Comparison of ENCODE assay signal across 8 cellular contexts in the genomic region with DNA sequence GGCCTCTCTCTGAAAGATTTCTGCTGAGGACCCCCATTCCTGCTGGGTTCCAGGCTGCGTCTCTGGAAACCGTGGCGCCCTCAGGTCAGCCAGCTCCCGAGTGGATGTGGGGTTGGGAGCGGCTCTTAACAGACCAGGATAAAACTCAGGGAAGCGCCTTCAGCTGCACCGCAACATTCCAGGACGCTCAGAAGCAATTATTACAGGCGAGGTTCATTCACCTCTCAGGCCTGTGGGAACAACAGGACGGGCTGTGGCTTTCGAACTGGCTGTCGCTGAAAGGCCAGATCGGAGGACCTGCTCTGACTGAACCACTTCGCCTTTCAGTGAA. TPM values are rescaled to one million over a fixed set of nuclear protein-coding genes. Genes with fewer than 3 reads are reported as not detected.
DNase-seq lines count a peak whose midpoint lies in the region; ATAC-seq, FAIRE-seq and TF ChIP-seq lines count a peak whose summit lies in the region.

No MANE protein-coding gene starts in this region.

- H3K27ac ChIP-seq in right cardiac atrium (ENCODE audit: low read length) (peak overlapping the region; percentile 60), gastrocnemius medialis (peak overlapping the region; percentile 54 to 69 (median 68))

- 10% methylated on average over 14 of the region's 14 CpGs for WGBS in right cardiac atrium

- no peak for FAIRE-seq in GM19239 (lab: Jason Lieb, UNC)

- H3K4me1 ChIP-seq in right cardiac atrium (ENCODE audit: control insufficient read depth, insufficient read depth, low read length) (peaks cover 3% of the 10 kb centered on the region), gastrocnemius medialis (peaks cover 15 to 16% of the 10 kb centered on the region in 2 donors)

- intact Hi-C loops in right cardiac atrium (cut with DNase I) (no loop called here), gastrocnemius medialis (cut with DNase I; ENCODE audit: low total_unique reads) (loop anchor here (10.0 kb wide), 1 partner anchor 308 kb away; a partner anchor contains a TSS)

- H3K4me3 ChIP-seq in right cardiac atrium (ENCODE audit: low read length): peak overlapping the region; percentile 68
- H3K4me3 ChIP-seq in gastrocnemius medialis: peak overlapping the region; percentile 62 to 89 (median 72)

- peak overlapping the region; percentile 93 for H3K4me3 Mint-ChIP-seq in activated CD4-positive, alpha-beta memory T cell treated with anti-CD3 and anti-CD28 coated beads, Interleukin-2, amount 10 ng/mL, durations not matched to agents 7 days and 5 days

- TF ChIP-seq POLR2A in gastrocnemius medialis (IDR thresholded peaks at IDR 0.05): no peak

- ATAC-seq in GM18508 (IDR thresholded peaks at IDR 0.05; ENCODE audit: insufficient read depth, unreplicated experiment) (peak; percentile 21), right cardiac atrium (no peak), gastrocnemius medialis (peak in 1 of 2 donors; percentile 43), GM19455 (IDR thresholded peaks at IDR 0.05; ENCODE audit: unreplicated experiment) (no peak)

- H3K27me3 Mint-ChIP-seq in activated CD4-positive, alpha-beta memory T cell treated with anti-CD3 and anti-CD28 coated beads, Interleukin-2, amount 10 ng/mL, durations not matched to agents 7 days and 5 days: peaks cover 38% of the 10 kb centered on the region

- H3K27me3 ChIP-seq in right cardiac atrium (ENCODE audit: control insufficient read depth, insufficient read depth) (no peaks in the 10 kb centered on the region), gastrocnemius medialis (peaks cover 0 to 3% (median 2%) of the 10 kb centered on the region in 3 donors)

- no peak for TF ChIP-seq CTCF in gastrocnemius medialis (IDR thresholded peaks at IDR 0.05 in 4 of 5, conservative IDR thresholded peaks at IDR 0.05 in 1 of 5)

- H3K36me3 Mint-ChIP-seq in activated CD4-positive, alpha-beta memory T cell treated with anti-CD3 and anti-CD28 coated beads, Interleukin-2, amount 10 ng/mL, durations not matched to agents 7 days and 5 days (ENCODE audit: low read depth): no peaks in the 10 kb centered on the region

- CTCF ChIA-PET in activated CD4-positive, alpha-beta memory T cell treated with anti-CD3 and anti-CD28 coated beads, Interleukin-2, amount 10 ng/mL, durations not matched to agents 7 days and 5 days (lab: Charles Lee): no interaction called here

- POLR2A ChIA-PET in activated CD4-positive, alpha-beta memory T cell treated with anti-CD3 and anti-CD28 coated beads, Interleukin-2, amount 10 ng/mL, durations not matched to agents 7 days and 5 days (lab: Charles Lee): no interaction called here

- H3K27ac Mint-ChIP-seq in activated CD4-positive, alpha-beta memory T cell treated with anti-CD3 and anti-CD28 coated beads, Interleukin-2, amount 10 ng/mL, durations not matched to agents 7 days and 5 days: no peak overlapping the region

- peaks cover 19% of the 10 kb centered on the region for H3K4me1 Mint-ChIP-seq in activated CD4-positive, alpha-beta memory T cell treated with anti-CD3 and anti-CD28 coated beads, Interleukin-2, amount 10 ng/mL, durations not matched to agents 7 days and 5 days

- H3K9me3 Mint-ChIP-seq in activated CD4-positive, alpha-beta memory T cell treated with anti-CD3 and anti-CD28 coated beads, Interleukin-2, amount 10 ng/mL, durations not matched to agents 7 days and 5 days: no peaks in the 10 kb centered on the region

- DNase-seq in activated CD4-positive, alpha-beta memory T cell treated with anti-CD3 and anti-CD28 coated beads, Interleukin-2, amount 10 ng/mL, durations not matched to agents 7 days and 5 days: no peak
- DNase-seq in right cardiac atrium (no peak), gastrocnemius medialis (no peak), NCI-H1417 (lab: John Stamatoyannopoulos, UW) (no peak), GM19239 (ENCODE audit: insufficient read length, low spot score) (no peak)
- DNase-seq in activated CD4-positive, alpha-beta T cell treated with anti-CD3 and anti-CD28 coated beads for 48 hours: no peak

- in situ Hi-C loops in gastrocnemius medialis (cut with MboI; ENCODE audit: low sequenced_read_pairs in 4 of 4): loop anchor here in 3 of 4 donors (25.0 kb wide), 1 partner anchor 336 kb away; no protein-coding TSS in a partner anchor

- H3K9me3 ChIP-seq in right cardiac atrium (ENCODE audit: control insufficient read depth, low read length) (no peaks in the 10 kb centered on the region), gastrocnemius medialis (no peaks in the 10 kb centered on the region)

- H3K36me3 ChIP-seq in gastrocnemius medialis: no peaks in the 10 kb centered on the region

RNA-seq across cellular contexts. Expression of a gene that starts 0.4 kb away (rescaled TPM):
- 1 to 10 TPM; 4.0 to 4.2 TPM for total RNA-seq in activated CD4-positive, alpha-beta memory T cell treated with anti-CD3 and anti-CD28 coated beads, Interleukin-2, amount 10 ng/mL, durations not matched to agents 7 days and 5 days
- total RNA-seq in right cardiac atrium (1 to 10 TPM; 3.0 to 3.7 (median 3.3) TPM), gastrocnemius medialis (1 to 10 TPM in 1 of 4 donors, under 1 TPM in 3; 0.12 to 3.8 (median 0.51) TPM)
- 1.4 TPM for polyA plus RNA-seq in right cardiac atrium
